In genomic region chr17:22454070-22454999, GRCh38 we compare ENCODE assay signal across 16 cellular contexts.
"Had no signal": no experiment of that assay in that cellular context is flagged by ENCODE, and none has a peak within 500 bp of the region (broad histone marks: within the 10 kb centered on the region; RNA-seq: fewer than 3 reads in every experiment).

No MANE protein-coding gene starts in this region.

- H3K27ac ChIP-seq: parathyroid adenoma, spleen, thoracic aorta had no signal

- DNase-seq: activated B cell treated with CpG ODN at 0.5 μM for 24 hours; activated CD4-positive, alpha-beta memory T cell treated with anti-CD3 and anti-CD28 coated beads, Interleukin-2, amount 10 ng/mL, durations not matched to agents 7 days and 5 days; activated CD4-positive, alpha-beta T cell treated with anti-CD3 and anti-CD28 coated beads for 48 hours; activated naive CD4-positive, alpha-beta T cell; activated naive CD8-positive, alpha-beta T cell treated with anti-CD3 and anti-CD28 coated beads, Interleukin-2, amount 10 ng/mL, durations not matched to agents 7 days and 5 days; activated T-cell treated with anti-CD3 and anti-CD28 coated beads, Interleukin-2, amount 50 U/mL, for 1 hour; caudate nucleus; effector memory CD8-positive, alpha-beta T cell; natural killer cell; spleen; stimulated activated CD4-positive, alpha-beta T cell treated with anti-CD3 and anti-CD28 coated beads, Interleukin-4, amount 100 ng/mL, for 4 hours; T-helper 9 cell had no signal

- ATAC-seq: activated T-helper 17 cell treated with anti-CD3 and anti-CD28 coated beads, Interleukin-2, amount 50 U/mL, for 72 hours; effector memory CD8-positive, alpha-beta T cell; natural killer cell; stimulated activated memory B cell treated with anti-CD40 and anti-IgM and Interleukin-4, amounts not matched to agents 10 μg/mL and 1 μg/mL and 100 μg/mL, for 72 hours had no signal

- H3K4me3 ChIP-seq: spleen, thoracic aorta had no signal

- H3K36me3 ChIP-seq: spleen, thoracic aorta had no signal

- H3K27me3 ChIP-seq: spleen had no signal

- H3K4me1 ChIP-seq: parathyroid adenoma, spleen had no signal

- H3K9me3 ChIP-seq: thoracic aorta had no signal
